ENCODE assay signal across 7 cellular contexts in genomic region chr6:105363100-105363754, GRCh38. TPM values are rescaled to one million over a fixed set of nuclear protein-coding genes. Genes with fewer than 3 reads are reported as not detected.
DNase-seq lines count a peak whose midpoint lies in the region; ATAC-seq and TF ChIP-seq lines count a peak whose summit lies in the region.

No MANE protein-coding gene starts in this region.

- H3K36me3 Mint-ChIP-seq in endodermal cell (ENCODE audit: low read depth) = peaks cover 31% of the 10 kb centered on the region

- 50 to 67% methylated on average over 1 of the region's 1 CpG for WGBS in GM23248 (ENCODE audit: low coverage in 1 of 2, low lambda C conversion rate in 2 of 2, missing lambda C conversion rate in 2 of 2), 2 experiments
- 68% methylated on average over 1 of the region's 1 CpG; no CpG with 5 or more reads in 1 of the 2 experiments for WGBS in endodermal cell (ENCODE audit: insufficient coverage in 1 of 2, insufficient read length in 1 of 2), 2 experiments
- no CpG with 5 or more reads among the region's 1 CpG for WGBS in gastroesophageal sphincter (ENCODE audit: low coverage in 1 of 2), 2 donors

- peaks cover 3% of the 10 kb centered on the region for H3K4me1 Mint-ChIP-seq in endodermal cell

- peaks cover 17% of the 10 kb centered on the region for H3K4me1 ChIP-seq in GM23248 (ENCODE audit: insufficient read depth)
- no peaks in the 10 kb centered on the region for H3K4me1 ChIP-seq in endodermal cell (ENCODE audit: control insufficient read depth, insufficient read depth, low read length)
- no peaks in the 10 kb centered on the region for H3K4me1 ChIP-seq in gastroesophageal sphincter

- no peak overlapping the region for H3K27ac Mint-ChIP-seq in endodermal cell

- H3K9ac ChIP-seq in GM23248 (no peak overlapping the region), endodermal cell (ENCODE audit: extremely low read depth, low read length, poor library complexity, severe bottlenecking) (no peak overlapping the region)

- TF ChIP-seq CTCF in endodermal cell (conservative IDR thresholded peaks at IDR 0.05) (peak; percentile 70), gastroesophageal sphincter (IDR thresholded peaks at IDR 0.05) (peak in 1 of 4 experiments; percentile 17)

- no peaks in the 10 kb centered on the region for H3K27me3 ChIP-seq in GM23248 (replicated peaks; ENCODE audit: insufficient read depth)
- H3K27me3 ChIP-seq in endodermal cell (ENCODE audit: control insufficient read depth, insufficient read depth, low read length, poor library complexity, severe bottlenecking) = no peaks in the 10 kb centered on the region
- no peaks in the 10 kb centered on the region for H3K27me3 ChIP-seq in gastroesophageal sphincter

- TF ChIP-seq EP300 in gastroesophageal sphincter (IDR thresholded peaks at IDR 0.05) = no peak

- no peaks in the 10 kb centered on the region for H3K9me3 Mint-ChIP-seq in endodermal cell

- in situ Hi-C loops in GM23248 (cut with MboI) = loop anchor here (25.0 kb wide), 1 partner anchor 251 kb away; no protein-coding TSS in a partner anchor

- H3K4me3 ChIP-seq in GM23248 = no peak overlapping the region
- no peak overlapping the region for H3K4me3 ChIP-seq in endodermal cell (ENCODE audit: low read length)
- H3K4me3 ChIP-seq in gastroesophageal sphincter = no peak overlapping the region

- no peak for TF ChIP-seq POLR2A in gastroesophageal sphincter (IDR thresholded peaks at IDR 0.05)

- H3K9me2 ChIP-seq in GM23248 (ENCODE audit: insufficient read depth) = no peaks in the 10 kb centered on the region

- peaks cover 2% of the 10 kb centered on the region; the same call in 1 of the 2 replicates for H3K36me3 ChIP-seq in GM23248 (ENCODE audit: low read depth)
- H3K36me3 ChIP-seq in endodermal cell (ENCODE audit: control insufficient read depth, insufficient read depth, low read length) = peaks cover 38% of the 10 kb centered on the region
- peaks cover 0 to 80% of the 10 kb centered on the region in 2 donors for H3K36me3 ChIP-seq in gastroesophageal sphincter

- H2AFZ ChIP-seq in GM23248 = no peak overlapping the region

- no peak overlapping the region for H3K4me2 ChIP-seq in GM23248 (ENCODE audit: unreplicated experiment)

- H3K4me3 Mint-ChIP-seq in endodermal cell = no peak overlapping the region

- peaks cover 8% of the 10 kb centered on the region; the same call in 1 of the 2 replicates for H3K79me2 ChIP-seq in GM23248 (ENCODE audit: insufficient read depth)

- DNase-seq in GM23248 (peak; percentile 81), NCI-H460 (ENCODE audit: extremely low read depth, low read depth) (peak; percentile 36), endodermal cell (no peak), putamen (ENCODE audit: low spot score) (peak; percentile 15), NCI-H510A (lab: John Stamatoyannopoulos, UW) (no peak), cortex of kidney (lab: John Stamatoyannopoulos, UW) (no peak)

- ATAC-seq in gastroesophageal sphincter = no peak

- no peak overlapping the region for H3K27ac ChIP-seq in GM23248
- H3K27ac ChIP-seq in endodermal cell (ENCODE audit: low read depth, low read length) = no peak overlapping the region
- H3K27ac ChIP-seq in gastroesophageal sphincter = no peak overlapping the region

- H4K20me1 ChIP-seq in GM23248 (ENCODE audit: insufficient read depth) = no peaks in the 10 kb centered on the region

- no peaks in the 10 kb centered on the region for H3K27me3 Mint-ChIP-seq in endodermal cell (ENCODE audit: insufficient read depth)

- no peaks in the 10 kb centered on the region for H3K9me3 ChIP-seq in GM23248 (ENCODE audit: low read depth)
- H3K9me3 ChIP-seq in endodermal cell (ENCODE audit: control insufficient read depth, low read length) = no peaks in the 10 kb centered on the region
- no peaks in the 10 kb centered on the region for H3K9me3 ChIP-seq in gastroesophageal sphincter

- H3F3A ChIP-seq in GM23248 (ENCODE audit: insufficient read depth) = peaks cover 24% of the 10 kb centered on the region

RNA-seq across cellular contexts. Expression of gene PREP, which starts 39.7 kb away (rescaled TPM):
- 15.7 and 18.9 TPM in 2 replicates for total RNA-seq in GM23248 (2014; rRNA removed; shearing (Covaris generic))
- polyA plus RNA-seq in GM23248 (2016; fragmentation: Nextera tagmentation; extraction: Ambion mirVana) = 37.9 and 41.8 TPM in 2 replicates
- 10.6 and 13.1 TPM in 2 replicates for total RNA-seq in NCI-H460 (2014; rRNA removed; shearing (Covaris generic))
- polyA plus RNA-seq in NCI-H460 (2014; cell fraction: nucleus; rRNA removed) = 12.2 and 15.3 TPM in 2 replicates
- total RNA-seq in endodermal cell (10 to 100 TPM; 42.9 to 52.2 TPM), gastroesophageal sphincter (10 to 100 TPM; 13.9 to 19.8 (median 17.4) TPM)
- polyA plus RNA-seq in endodermal cell (2013, experiment 1 of 2) = 44.4 TPM
- polyA plus RNA-seq in endodermal cell (2013, experiment 2 of 2) = 42.4 TPM

Comparison
In these comparisons a context has a peak if more than half of its experiments do, and no peak if none do; other contexts are left out.
1. DNase-seq: peak in GM23248 (single experiment), NCI-H460 (single experiment) and putamen (single experiment); none in endodermal cell (single experiment), NCI-H510A (single experiment) and cortex of kidney (single experiment).